8 cellular contexts compared by ENCODE assay signal in genomic region chr18:8084160-8084559, GRCh38.
A peak's percentile ranks its signal among the peaks of the same experiment; 100 is the strongest.
DNase-seq lines count a peak whose midpoint lies in the region; ATAC-seq, FAIRE-seq and TF ChIP-seq lines count a peak whose summit lies in the region.

No MANE protein-coding gene starts in this region.

- H3K9me3 ChIP-seq in DOHH2 (ENCODE audit: control insufficient read depth, insufficient read depth, low read length) (no peaks in the 10 kb centered on the region), keratinocyte (ENCODE audit: control insufficient read depth, low read depth, low read length) (no peaks in the 10 kb centered on the region), transverse colon (no peaks in the 10 kb centered on the region), sigmoid colon (no peaks in the 10 kb centered on the region)

- intact Hi-C loops in transverse colon (cut with DNase I; ENCODE audit: low total_unique reads) = no loop called here
- intact Hi-C loops in sigmoid colon (cut with DNase I) = no loop called here

- H3K79me2 ChIP-seq in DOHH2 (ENCODE audit: control insufficient read depth, low read length) = no peaks in the 10 kb centered on the region
- H3K79me2 ChIP-seq in keratinocyte (ENCODE audit: control insufficient read depth, insufficient read depth, low read length) = no peaks in the 10 kb centered on the region

- ATAC-seq in GM18517 (IDR thresholded peaks at IDR 0.05; ENCODE audit: unreplicated experiment) = no peak

- H4K20me1 ChIP-seq in DOHH2 (ENCODE audit: control insufficient read depth, insufficient read depth, low read depth, low read length) (no peaks in the 10 kb centered on the region), keratinocyte (ENCODE audit: control insufficient read depth, extremely low read depth, insufficient read depth, low read length) (no peaks in the 10 kb centered on the region)

- no peak overlapping the region for H2AFZ ChIP-seq in keratinocyte (ENCODE audit: control insufficient read depth, low read length)

- no peak for TF ChIP-seq POLR2A in transverse colon (IDR thresholded peaks at IDR 0.05)
- TF ChIP-seq POLR2A in sigmoid colon (IDR thresholded peaks at IDR 0.05) = no peak

- H3K4me2 ChIP-seq in DOHH2 (ENCODE audit: low read length) (no peak overlapping the region), keratinocyte (ENCODE audit: control insufficient read depth, extremely low read depth, insufficient read depth, low read depth, low read length) (no peak overlapping the region)

- 87% methylated on average over 7 of the region's 7 CpGs; no CpG with 5 or more reads in 1 of the 2 donors for WGBS in transverse colon (ENCODE audit: low coverage in 1 of 2), 2 donors
- 52 to 67% methylated on average over 7 of the region's 7 CpGs for WGBS in sigmoid colon, 2 donors

- H3K4me3 ChIP-seq in DOHH2 (ENCODE audit: low read length) (no peak overlapping the region), astrocyte of the cerebellum (ENCODE audit: low read depth, low read length) (no peak overlapping the region), keratinocyte (ENCODE audit: control insufficient read depth in 2 of 3, extremely low read depth in 1 of 3, insufficient read depth in 2 of 3, low read depth in 1 of 3, low read length in 3 of 3) (no peak overlapping the region), transverse colon (no peak overlapping the region), sigmoid colon (no peak overlapping the region)

- H3K27me3 ChIP-seq in DOHH2 (ENCODE audit: control insufficient read depth, low read length) (no peaks in the 10 kb centered on the region), keratinocyte (ENCODE audit: control insufficient read depth, extremely low read depth, insufficient read depth, low read length) (no peaks in the 10 kb centered on the region), transverse colon (no peaks in the 10 kb centered on the region), sigmoid colon (no peaks in the 10 kb centered on the region)

- TF ChIP-seq EP300 in transverse colon (IDR thresholded peaks at IDR 0.05; ENCODE audit: low read depth) (no peak), sigmoid colon (IDR thresholded peaks at IDR 0.05) (no peak)

- dilution Hi-C loops in keratinocyte (cut with MboI; ENCODE audit: extremely low pct_ligation_motif_present, low sequenced_read_pairs) = no loop called here

- peak; percentile 86 for FAIRE-seq in keratinocyte (lab: Jason Lieb, UNC)

- H3K36me3 ChIP-seq in DOHH2 (ENCODE audit: control insufficient read depth, low read length) (no peaks in the 10 kb centered on the region), keratinocyte (ENCODE audit: control insufficient read depth in 2 of 2, extremely low read depth in 1 of 2, insufficient read depth in 2 of 2, low read length in 2 of 2) (no peaks in the 10 kb centered on the region), transverse colon (no peaks in the 10 kb centered on the region), sigmoid colon (peaks cover 0 to 10% (median 0%) of the 10 kb centered on the region in 4 donors)

- no peak overlapping the region for H3K9ac ChIP-seq in keratinocyte (ENCODE audit: control insufficient read depth, extremely low read depth, insufficient read depth, low read length)

- H3K27ac ChIP-seq in DOHH2 (ENCODE audit: low read depth, low read length) = no peak overlapping the region
- no peak overlapping the region for H3K27ac ChIP-seq in keratinocyte (ENCODE audit: control insufficient read depth, insufficient read depth, low read length)
- no peak overlapping the region for H3K27ac ChIP-seq in transverse colon
- H3K27ac ChIP-seq in sigmoid colon = no peak overlapping the region

- peak; percentile 42 to 47 for DNase-seq in Kasumi-1 (lab: John Stamatoyannopoulos, UW)
- DNase-seq in astrocyte of the cerebellum (ENCODE audit: low read depth) = peak; percentile 28
- DNase-seq in keratinocyte (ENCODE audit: low read depth, low spot score) = peak; percentile 15
- DNase-seq in transverse colon = no peak
- DNase-seq in NOMO-1 (lab: John Stamatoyannopoulos, UW; ENCODE audit: unreplicated experiment in 2 of 2) = no peak
- no peak for DNase-seq in sigmoid colon

- H3F3A ChIP-seq in DOHH2 (ENCODE audit: control insufficient read depth, insufficient read depth) = no peaks in the 10 kb centered on the region

- H3K9me2 ChIP-seq in DOHH2 (replicated peaks; ENCODE audit: control insufficient read depth, low read length) = no peaks in the 10 kb centered on the region

- in situ Hi-C loops in astrocyte of the cerebellum (cut with HindIII; ENCODE audit: low sequenced_read_pairs) = no loop called here
- in situ Hi-C loops in transverse colon (cut with MboI; ENCODE audit: low pct_ligation_motif_present in 1 of 4, low pct_unique_long_range_greater_than_20kb in 1 of 4, low sequenced_read_pairs in 3 of 4) = loop anchor here in 1 of 4 donors (25.0 kb wide), 1 partner anchor 97 kb away; no protein-coding TSS in a partner anchor

- TF ChIP-seq CTCF in DOHH2 (IDR thresholded peaks at IDR 0.05; ENCODE audit: low read depth, low read length, poor library complexity, severe bottlenecking) (peak; percentile 53), astrocyte of the cerebellum (IDR thresholded peaks at IDR 0.05; ENCODE audit: low read depth, low read length, missing control alignments) (peak; percentile 70), keratinocyte (optimal IDR thresholded peaks at IDR 0.05 in 1 of 3, IDR thresholded peaks at IDR 0.05 in 1 of 3, conservative IDR thresholded peaks at IDR 0.05 in 1 of 3; ENCODE audit: extremely low read depth in 1 of 3, insufficient read depth in 2 of 3, low read length in 3 of 3) (peak; percentile 70 to 86 (median 79)), transverse colon (IDR thresholded peaks at IDR 0.05) (peak in 2 of 5 experiments; percentile 27 to 36), sigmoid colon (IDR thresholded peaks at IDR 0.05) (peak in 2 of 4 experiments; percentile 32 to 34)

- no peaks in the 10 kb centered on the region for H3K9me1 ChIP-seq in keratinocyte (ENCODE audit: control insufficient read depth, extremely low read depth, insufficient read depth, low read length)

- H3K4me1 ChIP-seq in DOHH2 (ENCODE audit: control insufficient read depth, low read length) = no peaks in the 10 kb centered on the region
- peaks cover 4% of the 10 kb centered on the region for H3K4me1 ChIP-seq in keratinocyte (ENCODE audit: control insufficient read depth, extremely low read depth, insufficient read depth, low read length)
- no peaks in the 10 kb centered on the region for H3K4me1 ChIP-seq in transverse colon
- H3K4me1 ChIP-seq in sigmoid colon = no peaks in the 10 kb centered on the region

Comparison
In these comparisons a context has a peak if more than half of its experiments do, and no peak if none do; other contexts are left out.
1. DNase-seq: peak in Kasumi-1 (2 of 2), astrocyte of the cerebellum (single experiment) and keratinocyte (single experiment); none in transverse colon (single experiment), NOMO-1 (0 of 2) and sigmoid colon (single experiment).